ENCODE assay signal across 1 cellular context in the genomic region with DNA sequence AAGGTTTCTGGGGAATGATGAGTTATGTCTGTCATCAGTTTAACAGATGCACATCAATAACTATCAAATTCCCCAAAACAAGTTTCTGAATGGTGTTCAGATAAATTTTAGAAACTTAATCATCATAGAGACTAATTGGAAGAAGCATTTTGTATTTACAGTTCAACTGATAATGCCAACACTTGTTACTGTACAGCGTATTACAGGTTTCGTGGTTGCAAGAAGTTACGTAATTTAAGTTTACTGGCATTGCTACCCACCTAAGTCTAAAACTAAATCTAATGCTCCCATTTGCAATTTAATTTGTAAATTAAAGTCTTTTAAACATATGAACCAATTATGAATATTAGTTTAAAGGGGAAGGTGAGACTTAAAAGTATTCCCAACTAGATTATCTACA.
TF ChIP-seq lines count a peak whose summit lies in the region.

No MANE protein-coding gene starts in this region.

TF ChIP-seq in endothelial cell of umbilical vein, 7 proteins besides CTCF, POLR2A, EP300 and RAD21:
- TF ChIP-seq MYC (IDR thresholded peaks at IDR 0.05; ENCODE audit: low read depth, low read length) = no peak
- no peak for TF ChIP-seq GATA2 (IDR thresholded peaks at IDR 0.05; ENCODE audit: insufficient read depth, insufficient read length, low read depth, low read length)
- TF ChIP-seq EZH2 (IDR thresholded peaks at IDR 0.05; ENCODE audit: borderline replicate concordance, low read depth, low read length, severe bottlenecking) = no peak
- TF ChIP-seq, protein P1, sequence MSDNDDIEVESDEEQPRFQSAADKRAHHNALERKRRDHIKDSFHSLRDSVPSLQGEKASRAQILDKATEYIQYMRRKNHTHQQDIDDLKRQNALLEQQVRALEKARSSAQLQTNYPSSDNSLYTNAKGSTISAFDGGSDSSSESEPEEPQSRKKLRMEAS (IDR thresholded peaks at IDR 0.05; ENCODE audit: insufficient read depth, insufficient read length) = no peak
- TF ChIP-seq POLR2AphosphoS5 (IDR thresholded peaks at IDR 0.05; ENCODE audit: insufficient read depth, low read depth, low read length) = no peak
- TF ChIP-seq JUN (IDR thresholded peaks at IDR 0.05; ENCODE audit: borderline replicate concordance, insufficient read depth, insufficient read length, low read depth) = no peak
- no peak for TF ChIP-seq FOS (IDR thresholded peaks at IDR 0.05; ENCODE audit: borderline replicate concordance, insufficient read depth, low read length)
TF ChIP-seq in endothelial cell of umbilical vein: peak in this region for 0.
